Comparison of ENCODE assay signal across 23 cellular contexts in the genomic region with DNA sequence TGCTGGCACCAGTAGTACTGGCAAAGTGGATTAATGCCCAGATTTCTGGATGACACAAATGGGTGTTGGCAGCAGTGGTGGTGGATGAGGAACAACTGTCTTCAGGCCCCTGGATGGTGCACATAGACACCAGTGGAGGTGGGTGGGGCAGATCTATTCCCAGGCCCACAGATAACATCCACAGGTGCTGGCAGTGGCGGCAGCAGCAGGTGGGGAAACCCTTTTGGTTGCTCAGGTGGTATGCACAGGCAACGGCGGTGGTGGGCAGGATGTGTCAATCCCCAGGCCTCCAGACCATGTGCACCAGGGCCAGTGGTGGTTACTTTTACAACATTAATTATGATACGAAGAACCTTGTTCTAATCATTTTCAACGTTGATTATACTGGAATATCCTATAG. TPM values are rescaled to one million over a fixed set of nuclear protein-coding genes. Genes with fewer than 3 reads are reported as not detected.
"Had no signal": no experiment of that assay in that cellular context is flagged by ENCODE, and none has a peak within 500 bp of the region (broad histone marks: within the 10 kb centered on the region; RNA-seq: fewer than 3 reads in every experiment).

No MANE protein-coding gene starts in this region.

- DNase-seq: activated B cell treated with CpG ODN at 0.5 μM for 24 hours; activated CD4-positive, alpha-beta memory T cell treated with anti-CD3 and anti-CD28 coated beads for 36 hours; activated CD4-positive, alpha-beta T cell treated with anti-CD3 and anti-CD28 coated beads, Interleukin-2, amount 10 ng/mL, durations not matched to agents 7 days and 5 days; activated naive CD4-positive, alpha-beta T cell treated with anti-CD3 and anti-CD28 coated beads, Interleukin-2, amount 50 U/mL, for 16 hours; activated naive CD8-positive, alpha-beta T cell treated with anti-CD3 and anti-CD28 coated beads, Interleukin-2, amount 10 ng/mL, durations not matched to agents 7 days and 5 days; activated T-cell treated with anti-CD3 and anti-CD28 coated beads for 4 hours; activated T-cell treated with anti-CD3 and anti-CD28 coated beads, Interleukin-2, amount 50 U/mL, for 48 hours; adrenal gland; body of pancreas; central memory CD4-positive, alpha-beta T cell; Karpas-422; NCI-H1105 treated with DMSO at 0.1 percent for 48 hours; NCI-H1436 treated with DMSO at 0.1 percent for 48 hours; NCI-H187; NCI-H2081; NCI-H446; NCI-H524; Peyer's patch; SHP77 treated with DMSO at 0.1 percent for 48 hours; T-helper 17 cell; T1000 had no signal

- H3K9me3 Mint-ChIP-seq: activated B cell treated with CpG ODN at 0.5 μM for 24 hours; activated CD4-positive, alpha-beta memory T cell treated with anti-CD3 and anti-CD28 coated beads for 36 hours; activated CD4-positive, alpha-beta T cell treated with anti-CD3 and anti-CD28 coated beads, Interleukin-2, amount 10 ng/mL, durations not matched to agents 7 days and 5 days; activated naive CD8-positive, alpha-beta T cell treated with anti-CD3 and anti-CD28 coated beads, Interleukin-2, amount 10 ng/mL, durations not matched to agents 7 days and 5 days; activated T-helper 17 cell treated with anti-CD3 and anti-CD28 coated beads, Interleukin-2, amount 50 U/mL, for 72 hours had no signal

- H3K4me3 ChIP-seq: adrenal gland, ascending aorta, body of pancreas, Peyer's patch had no signal

- H3K36me3 Mint-ChIP-seq: activated CD4-positive, alpha-beta memory T cell treated with anti-CD3 and anti-CD28 coated beads for 36 hours; activated naive CD8-positive, alpha-beta T cell treated with anti-CD3 and anti-CD28 coated beads, Interleukin-2, amount 10 ng/mL, durations not matched to agents 7 days and 5 days had no signal

- ATAC-seq: activated T-helper 17 cell treated with anti-CD3 and anti-CD28 coated beads, Interleukin-2, amount 50 U/mL, for 72 hours; body of pancreas; T-helper 17 cell had no signal

- H3K27ac Mint-ChIP-seq: activated B cell treated with CpG ODN at 0.5 μM for 24 hours; activated CD4-positive, alpha-beta memory T cell treated with anti-CD3 and anti-CD28 coated beads for 36 hours; activated CD4-positive, alpha-beta T cell treated with anti-CD3 and anti-CD28 coated beads, Interleukin-2, amount 10 ng/mL, durations not matched to agents 7 days and 5 days; activated naive CD8-positive, alpha-beta T cell treated with anti-CD3 and anti-CD28 coated beads, Interleukin-2, amount 10 ng/mL, durations not matched to agents 7 days and 5 days; activated T-helper 17 cell treated with anti-CD3 and anti-CD28 coated beads, Interleukin-2, amount 50 U/mL, for 72 hours; T-helper 17 cell had no signal

- H3K27me3 Mint-ChIP-seq: activated B cell treated with CpG ODN at 0.5 μM for 24 hours; activated CD4-positive, alpha-beta memory T cell treated with anti-CD3 and anti-CD28 coated beads for 36 hours; activated CD4-positive, alpha-beta T cell treated with anti-CD3 and anti-CD28 coated beads, Interleukin-2, amount 10 ng/mL, durations not matched to agents 7 days and 5 days; activated naive CD8-positive, alpha-beta T cell treated with anti-CD3 and anti-CD28 coated beads, Interleukin-2, amount 10 ng/mL, durations not matched to agents 7 days and 5 days; activated T-helper 17 cell treated with anti-CD3 and anti-CD28 coated beads, Interleukin-2, amount 50 U/mL, for 72 hours; T-helper 17 cell had no signal

- H3K36me3 ChIP-seq: adrenal gland, ascending aorta, Peyer's patch had no signal

- H3K4me3 Mint-ChIP-seq: activated B cell treated with CpG ODN at 0.5 μM for 24 hours; activated CD4-positive, alpha-beta memory T cell treated with anti-CD3 and anti-CD28 coated beads for 36 hours; activated CD4-positive, alpha-beta T cell treated with anti-CD3 and anti-CD28 coated beads, Interleukin-2, amount 10 ng/mL, durations not matched to agents 7 days and 5 days; activated naive CD8-positive, alpha-beta T cell treated with anti-CD3 and anti-CD28 coated beads, Interleukin-2, amount 10 ng/mL, durations not matched to agents 7 days and 5 days; activated T-helper 17 cell treated with anti-CD3 and anti-CD28 coated beads, Interleukin-2, amount 50 U/mL, for 72 hours; T-helper 17 cell had no signal

- H3K27ac ChIP-seq: adrenal gland, ascending aorta, body of pancreas, Peyer's patch had no signal

- H3K27me3 ChIP-seq: adrenal gland, ascending aorta, body of pancreas, Peyer's patch had no signal

- H3K4me1 ChIP-seq: adrenal gland, ascending aorta, body of pancreas, Peyer's patch had no signal

- H3K4me1 Mint-ChIP-seq: activated B cell treated with CpG ODN at 0.5 μM for 24 hours; activated CD4-positive, alpha-beta T cell treated with anti-CD3 and anti-CD28 coated beads, Interleukin-2, amount 10 ng/mL, durations not matched to agents 7 days and 5 days; activated naive CD8-positive, alpha-beta T cell treated with anti-CD3 and anti-CD28 coated beads, Interleukin-2, amount 10 ng/mL, durations not matched to agents 7 days and 5 days; activated T-helper 17 cell treated with anti-CD3 and anti-CD28 coated beads, Interleukin-2, amount 50 U/mL, for 72 hours; T-helper 17 cell had no signal

- H3K9me3 ChIP-seq: adrenal gland, ascending aorta, body of pancreas, Peyer's patch had no signal

RNA-seq across cellular contexts. Expression of gene FAT4, which starts 48.9 kb away (rescaled TPM):
- total RNA-seq: activated B cell treated with CpG ODN at 0.5 μM for 24 hours; activated CD4-positive, alpha-beta memory T cell treated with anti-CD3 and anti-CD28 coated beads for 36 hours; activated CD4-positive, alpha-beta T cell treated with anti-CD3 and anti-CD28 coated beads, Interleukin-2, amount 10 ng/mL, durations not matched to agents 7 days and 5 days; activated T-helper 17 cell treated with anti-CD3 and anti-CD28 coated beads, Interleukin-2, amount 50 U/mL, for 72 hours had no signal
